1 cellular context compared by ENCODE assay signal in the genomic region with DNA sequence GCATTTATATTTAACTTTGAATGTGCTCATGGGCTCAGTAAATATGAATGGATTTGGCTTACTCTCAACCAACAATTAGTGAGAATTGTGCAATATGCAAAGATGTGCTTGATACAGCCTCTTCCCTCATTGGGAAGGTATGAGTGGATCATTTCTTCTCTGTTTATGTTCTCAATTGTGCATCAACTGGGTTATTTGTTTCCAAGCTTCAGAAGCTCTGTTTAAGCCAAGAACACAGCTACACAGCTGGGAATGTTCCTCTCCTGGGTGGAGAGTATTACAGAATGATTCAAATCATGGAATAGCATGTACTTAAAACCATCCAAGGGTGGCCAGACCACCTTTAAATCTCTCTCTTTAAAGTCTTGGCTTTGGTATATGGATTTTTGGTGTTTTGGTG.
A peak's percentile ranks its signal among the peaks of the same experiment; 100 is the strongest.
TF ChIP-seq lines count a peak whose summit lies in the region.

No MANE protein-coding gene starts in this region.

TF ChIP-seq in HepG2, 621 proteins besides CTCF, POLR2A, EP300 and RAD21:
- TF ChIP-seq HMG20A (CRISPR knock-in tag; IDR thresholded peaks at IDR 0.05; ENCODE audit: borderline replicate concordance) (no peak), CEBPB (IDR thresholded peaks at IDR 0.05; ENCODE audit: borderline replicate concordance, low read depth, low read length) (peak; percentile 25; the same call in 1 of the 2 replicates), SP140L (CRISPR knock-in tag; IDR thresholded peaks at IDR 0.05; ENCODE audit: borderline replicate concordance) (no peak)
TF ChIP-seq in HepG2: peak in this region for 1.
